12 cellular contexts compared by ENCODE assay signal in genomic region chr10:5564537-5565204, GRCh38. TPM values are rescaled to one million over a fixed set of nuclear protein-coding genes. Genes with fewer than 3 reads are reported as not detected.
DNase-seq lines count a peak whose midpoint lies in the region; ATAC-seq, FAIRE-seq and TF ChIP-seq lines count a peak whose summit lies in the region.
"Had no signal": no experiment of that assay in that cellular context is flagged by ENCODE, and none has a peak within 500 bp of the region (broad histone marks: within the 10 kb centered on the region; RNA-seq: fewer than 3 reads in every experiment).

No MANE protein-coding gene starts in this region.

- peaks cover 2% of the 10 kb centered on the region for H3K36me3 Mint-ChIP-seq in activated CD4-positive, alpha-beta T cell treated with anti-CD3 and anti-CD28 coated beads, Interleukin-2, amount 10 ng/mL, durations not matched to agents 24 days and 14 days (ENCODE audit: low read depth)
- no peaks in the 10 kb centered on the region for H3K36me3 Mint-ChIP-seq in activated T-helper 1 cell treated with anti-CD3 and anti-CD28 coated beads, Interleukin-12 subunit alpha, Interleukin-12 subunit beta, Interleukin-2, Interleukin-4 antibody, amounts not matched to agents 30 ng/mL and 10 ng/mL and 1 ng/mL, durations not matched to agents 14 hours and 24 hours and 36 hours (ENCODE audit: low read depth)

- H4K20me1 ChIP-seq in keratinocyte (ENCODE audit: control insufficient read depth, extremely low read depth, insufficient read depth, low read length), result no peaks in the 10 kb centered on the region

- peak overlapping the region; percentile 82 for H3K27ac Mint-ChIP-seq in activated CD4-positive, alpha-beta T cell treated with anti-CD3 and anti-CD28 coated beads, Interleukin-2, amount 10 ng/mL, durations not matched to agents 24 days and 14 days
- peak overlapping the region; percentile 85 for H3K27ac Mint-ChIP-seq in activated T-helper 1 cell treated with anti-CD3 and anti-CD28 coated beads, Interleukin-12 subunit alpha, Interleukin-12 subunit beta, Interleukin-2, Interleukin-4 antibody, amounts not matched to agents 30 ng/mL and 10 ng/mL and 1 ng/mL, durations not matched to agents 14 hours and 24 hours and 36 hours

- H3K36me3 ChIP-seq in keratinocyte (ENCODE audit: control insufficient read depth in 2 of 2, extremely low read depth in 1 of 2, insufficient read depth in 2 of 2, low read length in 2 of 2) (no peaks in the 10 kb centered on the region), thoracic aorta (no peaks in the 10 kb centered on the region), thyroid gland (no peaks in the 10 kb centered on the region)
- H3K36me3 ChIP-seq: heart left ventricle had no signal

- intact Hi-C loops in activated CD4-positive, alpha-beta T cell treated with anti-CD3 and anti-CD28 coated beads, Interleukin-2, amount 10 ng/mL, durations not matched to agents 24 days and 14 days (cut with micrococcal nuclease), result no loop called here
- intact Hi-C loops in activated T-helper 1 cell treated with anti-CD3 and anti-CD28 coated beads, Interleukin-12 subunit alpha, Interleukin-12 subunit beta, Interleukin-2, Interleukin-4 antibody, amounts not matched to agents 30 ng/mL and 10 ng/mL and 1 ng/mL, durations not matched to agents 14 hours and 24 hours and 36 hours (cut with micrococcal nuclease), result loop anchor here (2.0 kb wide), 1 partner anchor 16 kb away; no protein-coding TSS in a partner anchor
- intact Hi-C loops in thyroid gland (cut with DNase I), result no loop called here
- intact Hi-C loops in Right ventricle myocardium superior (cut with DNase I), result no loop called here

- peak; percentile 77 for DNase-seq in activated CD4-positive, alpha-beta T cell treated with anti-CD3 and anti-CD28 coated beads, Interleukin-2, amount 10 ng/mL, durations not matched to agents 24 days and 14 days
- DNase-seq in activated CD4-positive, alpha-beta T cell treated with anti-CD3 and anti-CD28 coated beads for 1 hour, result no peak
- DNase-seq in activated T-helper 1 cell treated with anti-CD3 and anti-CD28 coated beads, Interleukin-12 subunit alpha, Interleukin-12 subunit beta, Interleukin-2, Interleukin-4 antibody, amounts not matched to agents 30 ng/mL and 10 ng/mL and 1 ng/mL, durations not matched to agents 14 hours and 24 hours and 36 hours (ENCODE audit: low spot score), result no peak
- DNase-seq in keratinocyte (ENCODE audit: low read depth, low spot score), result no peak
- DNase-seq in thoracic aorta (ENCODE audit: low spot score), result no peak
- no peak for DNase-seq in NCI-H2029 (lab: John Stamatoyannopoulos, UW)
- no peak for DNase-seq in thyroid gland
- no peak for DNase-seq in Right ventricle myocardium superior
- DNase-seq: NCI-H526 treated with DMSO at 0.1 percent for 48 hours had no signal

- H3K4me1 ChIP-seq in keratinocyte (ENCODE audit: control insufficient read depth, extremely low read depth, insufficient read depth, low read length) (peaks cover 56% of the 10 kb centered on the region), thoracic aorta (ENCODE audit: control insufficient read depth in 1 of 2, low read depth in 2 of 2) (peaks cover 12 to 45% of the 10 kb centered on the region in 2 donors), thyroid gland (no peaks in the 10 kb centered on the region)

- H3K27me3 ChIP-seq in keratinocyte (ENCODE audit: control insufficient read depth, extremely low read depth, insufficient read depth, low read length) (no peaks in the 10 kb centered on the region), thoracic aorta (replicated peaks; ENCODE audit: insufficient read depth) (no peaks in the 10 kb centered on the region), thyroid gland (no peaks in the 10 kb centered on the region)
- H3K27me3 ChIP-seq: heart left ventricle had no signal

- H3K4me3 Mint-ChIP-seq in activated CD4-positive, alpha-beta T cell treated with anti-CD3 and anti-CD28 coated beads, Interleukin-2, amount 10 ng/mL, durations not matched to agents 24 days and 14 days, result peak overlapping the region; percentile 59
- peak overlapping the region; percentile 71 for H3K4me3 Mint-ChIP-seq in activated T-helper 1 cell treated with anti-CD3 and anti-CD28 coated beads, Interleukin-12 subunit alpha, Interleukin-12 subunit beta, Interleukin-2, Interleukin-4 antibody, amounts not matched to agents 30 ng/mL and 10 ng/mL and 1 ng/mL, durations not matched to agents 14 hours and 24 hours and 36 hours

- TF ChIP-seq CTCF in keratinocyte (optimal IDR thresholded peaks at IDR 0.05 in 1 of 3, IDR thresholded peaks at IDR 0.05 in 1 of 3, conservative IDR thresholded peaks at IDR 0.05 in 1 of 3; ENCODE audit: extremely low read depth in 1 of 3, insufficient read depth in 2 of 3, low read length in 3 of 3), result no peak
- TF ChIP-seq CTCF in thoracic aorta (IDR thresholded peaks at IDR 0.05), result no peak
- TF ChIP-seq CTCF in thyroid gland (IDR thresholded peaks at IDR 0.05), result no peak

- H3K9me3 ChIP-seq in keratinocyte (ENCODE audit: control insufficient read depth, low read depth, low read length) (no peaks in the 10 kb centered on the region), thoracic aorta (no peaks in the 10 kb centered on the region), thyroid gland (no peaks in the 10 kb centered on the region)
- H3K9me3 ChIP-seq: A549, heart left ventricle had no signal

- H3K27me3 Mint-ChIP-seq in activated CD4-positive, alpha-beta T cell treated with anti-CD3 and anti-CD28 coated beads, Interleukin-2, amount 10 ng/mL, durations not matched to agents 24 days and 14 days, result peaks cover 17% of the 10 kb centered on the region
- H3K27me3 Mint-ChIP-seq in activated T-helper 1 cell treated with anti-CD3 and anti-CD28 coated beads, Interleukin-12 subunit alpha, Interleukin-12 subunit beta, Interleukin-2, Interleukin-4 antibody, amounts not matched to agents 30 ng/mL and 10 ng/mL and 1 ng/mL, durations not matched to agents 14 hours and 24 hours and 36 hours (ENCODE audit: insufficient read depth), result no peaks in the 10 kb centered on the region

- WGBS in thyroid gland, 2 donors, result 77 to 78% methylated on average over 17 of the region's 17 CpGs

- no peaks in the 10 kb centered on the region for H3K79me2 ChIP-seq in keratinocyte (ENCODE audit: control insufficient read depth, insufficient read depth, low read length)

- peak overlapping the region; percentile 37 for H3K4me2 ChIP-seq in keratinocyte (ENCODE audit: control insufficient read depth, extremely low read depth, insufficient read depth, low read depth, low read length)
- H3K4me2 ChIP-seq: A549 had no signal

- H3K9me3 Mint-ChIP-seq in activated CD4-positive, alpha-beta T cell treated with anti-CD3 and anti-CD28 coated beads, Interleukin-2, amount 10 ng/mL, durations not matched to agents 24 days and 14 days, result peaks cover 6% of the 10 kb centered on the region
- no peaks in the 10 kb centered on the region for H3K9me3 Mint-ChIP-seq in activated T-helper 1 cell treated with anti-CD3 and anti-CD28 coated beads, Interleukin-12 subunit alpha, Interleukin-12 subunit beta, Interleukin-2, Interleukin-4 antibody, amounts not matched to agents 30 ng/mL and 10 ng/mL and 1 ng/mL, durations not matched to agents 14 hours and 24 hours and 36 hours

- peak overlapping the region; percentile 100 for H3K27ac ChIP-seq in keratinocyte (ENCODE audit: control insufficient read depth, insufficient read depth, low read length)
- H3K27ac ChIP-seq in thoracic aorta, result peak overlapping the region; percentile 82
- H3K27ac ChIP-seq in thyroid gland, result no peak overlapping the region

- no peak for ATAC-seq in thoracic aorta (ENCODE audit: insufficient number of reproducible peaks, low FRiP score, low read depth)
- no peak for ATAC-seq in Right ventricle myocardium superior (ENCODE audit: poor library complexity)
- ATAC-seq: A549 had no signal

- peaks cover 31% of the 10 kb centered on the region for H3K4me1 Mint-ChIP-seq in activated CD4-positive, alpha-beta T cell treated with anti-CD3 and anti-CD28 coated beads, Interleukin-2, amount 10 ng/mL, durations not matched to agents 24 days and 14 days
- H3K4me1 Mint-ChIP-seq in activated T-helper 1 cell treated with anti-CD3 and anti-CD28 coated beads, Interleukin-12 subunit alpha, Interleukin-12 subunit beta, Interleukin-2, Interleukin-4 antibody, amounts not matched to agents 30 ng/mL and 10 ng/mL and 1 ng/mL, durations not matched to agents 14 hours and 24 hours and 36 hours (ENCODE audit: low read depth), result peaks cover 19% of the 10 kb centered on the region

- H2AFZ ChIP-seq in keratinocyte (ENCODE audit: control insufficient read depth, low read length), result peak overlapping the region; percentile 64

- peak overlapping the region; percentile 91 for H3K9ac ChIP-seq in keratinocyte (ENCODE audit: control insufficient read depth, extremely low read depth, insufficient read depth, low read length)

- dilution Hi-C loops in keratinocyte (cut with MboI; ENCODE audit: extremely low pct_ligation_motif_present, low sequenced_read_pairs), result no loop called here

- FAIRE-seq in keratinocyte (lab: Jason Lieb, UNC), result peak; percentile 72
- FAIRE-seq: A549, TTC549 had no signal

- H3K9me1 ChIP-seq in keratinocyte (ENCODE audit: control insufficient read depth, extremely low read depth, insufficient read depth, low read length), result peaks cover 4% of the 10 kb centered on the region

- no peak for TF ChIP-seq POLR2A in thyroid gland (IDR thresholded peaks at IDR 0.05)

- H3K4me3 ChIP-seq in keratinocyte (ENCODE audit: control insufficient read depth in 2 of 3, extremely low read depth in 1 of 3, insufficient read depth in 2 of 3, low read depth in 1 of 3, low read length in 3 of 3) (no peak overlapping the region), thoracic aorta (no peak overlapping the region), thyroid gland (replicated peaks in 1 of 3) (no peak overlapping the region)
- H3K4me3 ChIP-seq: A549, heart left ventricle had no signal

RNA-seq across cellular contexts. Expression of gene CALML3, which starts 39.9 kb away (rescaled TPM):
- not detected in 2 replicates for total RNA-seq in activated CD4-positive, alpha-beta T cell treated with anti-CD3 and anti-CD28 coated beads, Interleukin-2, amount 10 ng/mL, durations not matched to agents 24 days and 14 days
- total RNA-seq in activated T-helper 1 cell treated with anti-CD3 and anti-CD28 coated beads, Interleukin-12 subunit alpha, Interleukin-12 subunit beta, Interleukin-2, Interleukin-4 antibody, amounts not matched to agents 30 ng/mL and 10 ng/mL and 1 ng/mL, durations not matched to agents 14 hours and 24 hours and 36 hours, result not detected in 2 replicates
- 7.6 to 20.2 TPM (median 14.1 TPM) in 3 replicates for polyA plus RNA-seq in keratinocyte
- polyA plus RNA-seq in keratinocyte (2011; ENCODE audit: low read depth), result 16.6 TPM
- 10.4 and 31.2 TPM in 2 replicates for polyA plus RNA-seq in keratinocyte (2011; cell fraction: cytosol; rRNA removed)
- polyA plus RNA-seq in keratinocyte (2011; cell fraction: nucleus; rRNA removed), result 11.9 and 17.6 TPM in 2 replicates
- polyA plus RNA-seq in keratinocyte (2012; ENCODE audit: low replicate concordance), result 15.7 and 23.6 TPM in 2 replicates
- polyA minus RNA-seq in keratinocyte, result 2.7 to 5.2 TPM (median 4.4 TPM) in 3 replicates
- 17.1 TPM for polyA minus RNA-seq in keratinocyte (2011; cell fraction: cytosol; rRNA and poly(A)+ RNA removed)
- polyA minus RNA-seq in keratinocyte (2011; cell fraction: nucleus; rRNA and poly(A)+ RNA removed), result 4.6 and 6.0 TPM in 2 replicates
- total RNA-seq in thoracic aorta (not detected), thyroid gland (under 1 TPM in 1 of 4 donors, not detected in 3; 0.24 TPM), Right ventricle myocardium superior (not detected)
- total RNA-seq: heart left ventricle had no signal
- polyA plus RNA-seq: A549 had no signal

Comparison
In these comparisons a context has a peak if more than half of its experiments do, and no peak if none do; other contexts are left out.
1. H3K27ac ChIP-seq: peak in keratinocyte (single experiment) and thoracic aorta (2 of 2); none in thyroid gland (0 of 3).